Comparison of ENCODE assay signal across 18 cellular contexts in genomic region chr2:216055661-216056060, GRCh38. TPM values are rescaled to one million over a fixed set of nuclear protein-coding genes. Genes with fewer than 3 reads are reported as not detected.
DNase-seq lines count a peak whose midpoint lies in the region; ATAC-seq, FAIRE-seq and TF ChIP-seq lines count a peak whose summit lies in the region.
"Had no signal": no experiment of that assay in that cellular context is flagged by ENCODE, and none has a peak within 500 bp of the region (broad histone marks: within the 10 kb centered on the region; RNA-seq: fewer than 3 reads in every experiment).

No MANE protein-coding gene starts in this region.

- TF ChIP-seq EP300 in GM12878 (IDR thresholded peaks at IDR 0.05; ENCODE audit: borderline replicate concordance in 1 of 2, control insufficient read depth in 1 of 2, low read depth in 2 of 2, low read length in 2 of 2), result no peak

- H3K9me3 Mint-ChIP-seq in T-helper 2 cell treated with Interferon-gamma antibody and Interleukin-4, amounts not matched to agents 5 μg/mL and 100 μg/mL, for 36 hours, result no peaks in the 10 kb centered on the region
- peaks cover 0 to 6% (median 0%) of the 10 kb centered on the region in 7 donors for H3K9me3 Mint-ChIP-seq in CD4-positive, CD25-positive, alpha-beta regulatory T cell
- no peaks in the 10 kb centered on the region for H3K9me3 Mint-ChIP-seq in nephron

- H3K9me3 ChIP-seq in CD4-positive, CD25-positive, alpha-beta regulatory T cell (ENCODE audit: control insufficient read depth in 2 of 2, low read length in 2 of 2), result no peaks in the 10 kb centered on the region
- H3K9me3 ChIP-seq in GM12878 (replicated peaks; ENCODE audit: control insufficient read depth, insufficient read depth, low read length), result no peaks in the 10 kb centered on the region; the same call in 2 of the 3 replicates
- H3K9me3 ChIP-seq: BLaER1 treated with 17β-estradiol and CSF1 and Interleukin-3, amounts not matched to agents 10 nM and 100 nM; Caco-2 had no signal

- no peaks in the 10 kb centered on the region for H3K79me2 ChIP-seq in GM12878 (ENCODE audit: control insufficient read depth, insufficient read depth, low read length)

- TF ChIP-seq RAD21 in GM12878 (IDR thresholded peaks at IDR 0.05; ENCODE audit: insufficient read depth, low read depth, low read length), result no peak

- no peaks in the 10 kb centered on the region for H4K20me1 ChIP-seq in GM12878 (ENCODE audit: control insufficient read depth, insufficient read depth)

- FAIRE-seq in GM12878 (lab: Jason Lieb, UNC), result no peak
- FAIRE-seq: K562 had no signal

- no TSS peak for BruUV-seq in GM12878 (replicated peaks; lab: Mats Ljungman, UMichigan)

- no peak for DNase-seq in T-helper 2 cell treated with Interferon-gamma antibody and Interleukin-4, amounts not matched to agents 5 μg/mL and 100 μg/mL, for 36 hours (ENCODE audit: low spot score)
- DNase-seq in T-helper 2 cell, result no peak
- DNase-seq in CD4-positive, CD25-positive, alpha-beta regulatory T cell, result no peak
- DNase-seq in GM12878 (ENCODE audit: low read depth, low spot score), result no peak
- no peak for DNase-seq in GM13977 (ENCODE audit: low spot score)
- DNase-seq: 8988T, Caco-2, GOT3, NCI-H1436 treated with DMSO at 0.1 percent for 48 hours, NCI-H2081 treated with DMSO at 0.1 percent for 48 hours, NCI-H226, NCI-H526 had no signal

- H3K4me1 Mint-ChIP-seq in T-helper 2 cell treated with Interferon-gamma antibody and Interleukin-4, amounts not matched to agents 5 μg/mL and 100 μg/mL, for 36 hours (ENCODE audit: low read depth), result peaks cover 34% of the 10 kb centered on the region
- peaks cover 14 to 38% (median 28%) of the 10 kb centered on the region in 4 donors for H3K4me1 Mint-ChIP-seq in CD4-positive, CD25-positive, alpha-beta regulatory T cell
- H3K4me1 Mint-ChIP-seq in nephron, result peaks cover 12% of the 10 kb centered on the region

- CTCF ChIA-PET in GM12878 (lab: Yijun Ruan, JAX), result interaction anchor here (0.6 to 6.2 kb wide), 4 partner anchors 10 to 58 kb away, joined by 3 to 89 read pairs (median 4); no protein-coding TSS in a partner anchor

- H3K9ac ChIP-seq in GM12878 (ENCODE audit: control insufficient read depth, insufficient read depth, low read length), result no peak overlapping the region; the same call in 1 of the 2 replicates
- H3K9ac ChIP-seq: BLaER1 treated with 17β-estradiol and CSF1 and Interleukin-3, amounts not matched to agents 10 nM and 100 nM had no signal

- no peak for ATAC-seq in CD4-positive, CD25-positive, alpha-beta regulatory T cell (ENCODE audit: low read depth in 2 of 2)
- no peak for ATAC-seq in GM12878
- ATAC-seq in HG02588 (IDR thresholded peaks at IDR 0.05; ENCODE audit: unreplicated experiment), result no peak
- ATAC-seq in GM21576 (IDR thresholded peaks at IDR 0.05; ENCODE audit: unreplicated experiment), result no peak
- ATAC-seq: K562 had no signal

- TF ChIP-seq POLR2A in GM12878 (IDR thresholded peaks at IDR 0.05; ENCODE audit: low read depth, low read length), result no peak

- H3K4me1 ChIP-seq in CD4-positive, CD25-positive, alpha-beta regulatory T cell (ENCODE audit: control insufficient read depth, insufficient read depth, low read length, poor library complexity, severe bottlenecking), result peaks cover 22% of the 10 kb centered on the region
- peaks cover 24% of the 10 kb centered on the region for H3K4me1 ChIP-seq in GM12878 (ENCODE audit: control insufficient read depth, insufficient read depth, low read length)

- H2AFZ ChIP-seq in GM12878 (ENCODE audit: control insufficient read depth, low read depth, low read length), result no peak overlapping the region; the same call in 1 of the 2 replicates

- in situ Hi-C loops in GM12878 (cut with MboI), result no loop called here
- in situ Hi-C loops in GM13977 (cut with MboI; ENCODE audit: low pct_unique_long_range_greater_than_20kb, low sequenced_read_pairs, unreplicated experiment), result no loop called here

- TF ChIP-seq CTCF in GM12878 (IDR thresholded peaks at IDR 0.05 in 2 of 3, conservative IDR thresholded peaks at IDR 0.05 in 1 of 3; ENCODE audit: control insufficient read depth in 2 of 3, extremely low read depth in 1 of 3, insufficient read depth in 1 of 3, low read depth in 3 of 3, low read length in 3 of 3), result no peak
- no peak for TF ChIP-seq CTCF in nephron (IDR thresholded peaks at IDR 0.05; ENCODE audit: unreplicated experiment in 3 of 3)
- no peak for TF ChIP-seq CTCF in GM13977 (IDR thresholded peaks at IDR 0.05; ENCODE audit: extremely low read depth, insufficient read depth, missing control alignments)

- peak overlapping the region; percentile 61 for H3K4me2 ChIP-seq in GM12878 (ENCODE audit: control insufficient read depth, insufficient read depth)
- H3K4me2 ChIP-seq: BLaER1 treated with 17β-estradiol and CSF1 and Interleukin-3, amounts not matched to agents 10 nM and 100 nM had no signal

- WGBS in GM12878 (ENCODE audit: insufficient coverage, insufficient replicate concordance, low lambda C conversion rate, missing lambda C conversion rate), result 72% methylated on average over 4 of the region's 4 CpGs

- peaks cover 5% of the 10 kb centered on the region for H3K36me3 ChIP-seq in CD4-positive, CD25-positive, alpha-beta regulatory T cell (ENCODE audit: control insufficient read depth, insufficient read depth, low read length)
- 0 out of 4 replicates have a peak, but pooled peaks cover 0 to 5% of the 10 kb centered on the region in 2 experiments for H3K36me3 ChIP-seq in GM12878 (ENCODE audit: control insufficient read depth in 2 of 2, insufficient read depth in 2 of 2, low read length in 1 of 2)
- H3K36me3 ChIP-seq: BLaER1 treated with 17β-estradiol and CSF1 and Interleukin-3, amounts not matched to agents 10 nM and 100 nM had no signal

- H3K36me3 Mint-ChIP-seq in T-helper 2 cell treated with Interferon-gamma antibody and Interleukin-4, amounts not matched to agents 5 μg/mL and 100 μg/mL, for 36 hours (ENCODE audit: low read depth), result peaks cover 32% of the 10 kb centered on the region
- peaks cover 30% of the 10 kb centered on the region for H3K36me3 Mint-ChIP-seq in CD4-positive, CD25-positive, alpha-beta regulatory T cell
- peaks cover 33% of the 10 kb centered on the region for H3K36me3 Mint-ChIP-seq in nephron (ENCODE audit: low read depth)

- POLR2A ChIA-PET in GM12878 (lab: Charles Lee), result interaction anchor here (1.0 kb wide), 2 partner anchors 10 to 56 kb away, joined by 3 read pairs; no protein-coding TSS in a partner anchor

- intact Hi-C loops in GM12878 (cut with micrococcal nuclease; ENCODE audit: unreplicated experiment), result loop anchor here (2.0 kb wide), 1 partner anchor 25 kb away; the partner anchor contains the start of genes PECR and TMEM169

- no peak overlapping the region for H3K4me3 Mint-ChIP-seq in T-helper 2 cell treated with Interferon-gamma antibody and Interleukin-4, amounts not matched to agents 5 μg/mL and 100 μg/mL, for 36 hours
- H3K4me3 Mint-ChIP-seq in CD4-positive, CD25-positive, alpha-beta regulatory T cell, result peak overlapping the region in 1 of 4 donors; percentile 71
- no peak overlapping the region for H3K4me3 Mint-ChIP-seq in nephron

- SMC1A ChIA-PET in GM12878 (lab: Charles Lee; ENCODE audit: uncharacterized antibody, unreplicated experiment), result interaction anchor here (1.0 to 6.2 kb wide), 6 partner anchors 10 to 40 kb away, joined by 3 to 55 read pairs (median 4); partner anchors contain the start of genes PECR and TMEM169

- no peak overlapping the region for H3K27ac ChIP-seq in CD4-positive, CD25-positive, alpha-beta regulatory T cell (ENCODE audit: insufficient read depth, low read length, poor library complexity, severe bottlenecking)
- H3K27ac ChIP-seq in GM12878 (ENCODE audit: control insufficient read depth, insufficient read depth), result peak overlapping the region; percentile 85
- H3K27ac ChIP-seq: BLaER1 treated with 17β-estradiol and CSF1 and Interleukin-3, amounts not matched to agents 10 nM and 100 nM; HL-60 had no signal

- H3K27me3 ChIP-seq in CD4-positive, CD25-positive, alpha-beta regulatory T cell (ENCODE audit: control insufficient read depth, insufficient read depth, low read length), result no peaks in the 10 kb centered on the region
- H3K27me3 ChIP-seq in GM12878 (replicated peaks in 1 of 2; ENCODE audit: control insufficient read depth in 2 of 2, insufficient read depth in 2 of 2, low read length in 1 of 2), result no peaks in the 10 kb centered on the region
- H3K27me3 ChIP-seq: BLaER1 treated with 17β-estradiol and CSF1 and Interleukin-3, amounts not matched to agents 10 nM and 100 nM had no signal

- H3K27ac Mint-ChIP-seq in T-helper 2 cell treated with Interferon-gamma antibody and Interleukin-4, amounts not matched to agents 5 μg/mL and 100 μg/mL, for 36 hours, result peak overlapping the region; percentile 31
- H3K27ac Mint-ChIP-seq in CD4-positive, CD25-positive, alpha-beta regulatory T cell, result peak overlapping the region; percentile 31 to 95 (median 37)
- H3K27ac Mint-ChIP-seq in nephron, result peak overlapping the region; percentile 40 to 98 (median 47)

- RAD21 ChIA-PET in GM12878 (lab: Charles Lee; ENCODE audit: unreplicated experiment), result interaction anchor here (1.3 to 5.1 kb wide), 2 partner anchors 11 to 15 kb away, joined by 3 to 22 read pairs; no protein-coding TSS in a partner anchor

- H3K27me3 Mint-ChIP-seq in T-helper 2 cell treated with Interferon-gamma antibody and Interleukin-4, amounts not matched to agents 5 μg/mL and 100 μg/mL, for 36 hours (ENCODE audit: low read depth), result no peaks in the 10 kb centered on the region
- H3K27me3 Mint-ChIP-seq in CD4-positive, CD25-positive, alpha-beta regulatory T cell, result no peaks in the 10 kb centered on the region
- no peaks in the 10 kb centered on the region for H3K27me3 Mint-ChIP-seq in nephron (ENCODE audit: low read depth)

- no peak overlapping the region for H3K4me3 ChIP-seq in CD4-positive, CD25-positive, alpha-beta regulatory T cell (ENCODE audit: low read depth, low read length)
- H3K4me3 ChIP-seq in GM12878, result no peak overlapping the region
- H3K4me3 ChIP-seq: BLaER1 treated with 17β-estradiol and CSF1 and Interleukin-3, amounts not matched to agents 10 nM and 100 nM; K562 had no signal

RNA-seq across cellular contexts. Expression of gene PECR, which starts 25.9 kb away (rescaled TPM):
- 28.0 TPM for total RNA-seq in CD4-positive, CD25-positive, alpha-beta regulatory T cell
- polyA plus RNA-seq in CD4-positive, CD25-positive, alpha-beta regulatory T cell, result 10 to 100 TPM; 43.2 to 73.8 (median 49.0) TPM
- 39.0 and 48.8 TPM in 2 replicates for total RNA-seq in GM12878 (2013; cell fraction: nucleolus; rRNA removed)
- total RNA-seq in GM12878 (2014; rRNA removed) (25.6 and 36.2 TPM in 2 replicates), GM12878 (2014; rRNA removed; fragmentation: Illumina TruSeq; extraction: Trizol) (25.7 and 27.5 TPM in 2 replicates), GM12878 (2021) (20.4 and 25.3 TPM in 2 replicates)
- 34.7 TPM for polyA plus RNA-seq in GM12878 (2011; ENCODE audit: low read depth)
- polyA plus RNA-seq in GM12878 (2011; rRNA removed) (30.4 and 36.8 TPM in 2 replicates), GM12878 (2014; fragmentation: Illumina TruSeq; extraction: Trizol) (28.8 and 30.2 TPM in 2 replicates), GM12878 (2014; fragmentation: Nextera tagmentation; extraction: Ambion mirVana) (10 to 100 TPM in 1 of 2 experiments, 1 to 10 TPM in 1; 7.6 to 10.4 TPM), GM12878 (2014; rRNA removed) (26.1 and 37.4 TPM in 2 replicates), GM12878 (2016; fragmentation: Nextera tagmentation; extraction: Ambion mirVana) (10 to 100 TPM; 22.4 to 27.8 TPM)
- 26.9 and 33.7 TPM in 2 replicates for polyA plus RNA-seq in GM12878 (2011; cell fraction: cytosol; rRNA removed)
- polyA plus RNA-seq in GM12878 (2011; cell fraction: nucleus; rRNA removed), result 21.6 and 23.4 TPM in 2 replicates
- polyA plus RNA-seq in GM12878 (2012), result 13.5 and 20.7 TPM in 2 replicates
- 31.8 and 50.8 TPM in 2 replicates for polyA minus RNA-seq in GM12878 (2011; rRNA and poly(A)+ RNA removed)
- 6.8 and 7.9 TPM in 2 replicates for polyA minus RNA-seq in GM12878 (2011; cell fraction: cytosol; rRNA and poly(A)+ RNA removed)
- 17.5 and 19.0 TPM in 2 replicates for polyA minus RNA-seq in GM12878 (2011; cell fraction: nucleus; rRNA and poly(A)+ RNA removed)

RNA-seq across cellular contexts. Expression of gene TMEM169, which starts 26.1 kb away (rescaled TPM):
- 4.6 TPM for total RNA-seq in CD4-positive, CD25-positive, alpha-beta regulatory T cell
- polyA plus RNA-seq in CD4-positive, CD25-positive, alpha-beta regulatory T cell, result 10 to 100 TPM in 1 of 4 donors, 1 to 10 TPM in 3; 7.0 to 12.8 (median 8.7) TPM
- total RNA-seq in GM12878 (2013; cell fraction: nucleolus; rRNA removed), result 0.67 and 0.71 TPM in 2 replicates
- total RNA-seq in GM12878 (2014; rRNA removed), result 1.4 and 1.6 TPM in 2 replicates
- 2.5 TPM in 2 replicates for total RNA-seq in GM12878 (2014; rRNA removed; fragmentation: Illumina TruSeq; extraction: Trizol)
- 2.4 and 2.7 TPM in 2 replicates for total RNA-seq in GM12878 (2021)
- 0.16 TPM for polyA plus RNA-seq in GM12878 (2011; ENCODE audit: low read depth)
- polyA plus RNA-seq in GM12878 (2011; rRNA removed), result 0.13 and 0.23 TPM in 2 replicates
- 0.02 and 0.07 TPM in 2 replicates for polyA plus RNA-seq in GM12878 (2011; cell fraction: cytosol; rRNA removed)
- 0.06 TPM in 1 of 2 replicates, not detected in the other for polyA plus RNA-seq in GM12878 (2011; cell fraction: nucleus; rRNA removed)
- 0.26 and 0.58 TPM in 2 replicates for polyA plus RNA-seq in GM12878 (2012)
- polyA plus RNA-seq in GM12878 (2014; fragmentation: Illumina TruSeq; extraction: Trizol), result 2.3 and 2.8 TPM in 2 replicates
- polyA plus RNA-seq in GM12878 (2014; fragmentation: Nextera tagmentation; extraction: Ambion mirVana), result 1 to 10 TPM in 1 of 2 experiments, under 1 TPM in 1; 0.57 to 1.2 TPM
- polyA plus RNA-seq in GM12878 (2014; rRNA removed), result 1.5 and 3.2 TPM in 2 replicates
- polyA plus RNA-seq in GM12878 (2016; fragmentation: Nextera tagmentation; extraction: Ambion mirVana), result 1 to 10 TPM; 2.1 to 3.1 TPM
- polyA minus RNA-seq in GM12878 (2011; rRNA and poly(A)+ RNA removed), result 0.82 TPM in 1 of 2 replicates, not detected in the other
- not detected in 2 replicates for polyA minus RNA-seq in GM12878 (2011; cell fraction: cytosol; rRNA and poly(A)+ RNA removed)
- polyA minus RNA-seq in GM12878 (2011; cell fraction: nucleus; rRNA and poly(A)+ RNA removed), result 0.12 TPM in 1 of 2 replicates, not detected in the other

RNA-seq across cellular contexts. Expression of gene MREG, which starts 42.3 kb away (rescaled TPM):
- total RNA-seq in CD4-positive, CD25-positive, alpha-beta regulatory T cell, result 10.8 TPM
- 1 to 10 TPM in 3 of 4 donors, under 1 TPM in 1; 0.75 to 2.6 (median 2.0) TPM for polyA plus RNA-seq in CD4-positive, CD25-positive, alpha-beta regulatory T cell
- total RNA-seq in GM12878 (2013; cell fraction: nucleolus; rRNA removed), result 18.7 and 19.5 TPM in 2 replicates
- total RNA-seq in GM12878 (2014; rRNA removed) (39.0 and 40.9 TPM in 2 replicates), GM12878 (2014; rRNA removed; fragmentation: Illumina TruSeq; extraction: Trizol) (27.9 and 28.5 TPM in 2 replicates), GM12878 (2021) (45.0 and 46.3 TPM in 2 replicates)
- 15.4 TPM for polyA plus RNA-seq in GM12878 (2011; ENCODE audit: low read depth)
- polyA plus RNA-seq in GM12878 (2011; rRNA removed) (31.9 and 47.2 TPM in 2 replicates), GM12878 (2014; fragmentation: Illumina TruSeq; extraction: Trizol) (23.8 and 30.2 TPM in 2 replicates), GM12878 (2014; fragmentation: Nextera tagmentation; extraction: Ambion mirVana) (10 to 100 TPM; 16.8 to 21.3 TPM), GM12878 (2014; rRNA removed) (34.1 and 34.5 TPM in 2 replicates), GM12878 (2016; fragmentation: Nextera tagmentation; extraction: Ambion mirVana) (10 to 100 TPM in 1 of 2 experiments, 1 to 10 TPM in 1; 6.9 to 28.6 TPM)
- polyA plus RNA-seq in GM12878 (2011; cell fraction: cytosol; rRNA removed), result 15.6 and 17.5 TPM in 2 replicates
- polyA plus RNA-seq in GM12878 (2011; cell fraction: nucleus; rRNA removed), result 18.2 and 22.0 TPM in 2 replicates
- polyA plus RNA-seq in GM12878 (2012), result 18.6 and 22.6 TPM in 2 replicates
- polyA minus RNA-seq in GM12878 (2011; rRNA and poly(A)+ RNA removed), result 22.3 and 23.7 TPM in 2 replicates
- 11.2 and 13.9 TPM in 2 replicates for polyA minus RNA-seq in GM12878 (2011; cell fraction: cytosol; rRNA and poly(A)+ RNA removed)
- polyA minus RNA-seq in GM12878 (2011; cell fraction: nucleus; rRNA and poly(A)+ RNA removed), result 8.3 and 14.4 TPM in 2 replicates

RNA-seq across cellular contexts. Expression of gene XRCC5, which starts 53.5 kb away (rescaled TPM):
- total RNA-seq in CD4-positive, CD25-positive, alpha-beta regulatory T cell, result 178 TPM
- polyA plus RNA-seq in CD4-positive, CD25-positive, alpha-beta regulatory T cell, result 100 to 1,000 TPM; 272 to 336 (median 287) TPM
- total RNA-seq in GM12878 (2013; cell fraction: nucleolus; rRNA removed), result 263 and 285 TPM in 2 replicates
- total RNA-seq in GM12878 (2014; rRNA removed), result 403 and 444 TPM in 2 replicates
- total RNA-seq in GM12878 (2014; rRNA removed; fragmentation: Illumina TruSeq; extraction: Trizol), result 489 and 508 TPM in 2 replicates
- 479 and 499 TPM in 2 replicates for total RNA-seq in GM12878 (2021)
- 207 TPM for polyA plus RNA-seq in GM12878 (2011; ENCODE audit: low read depth)
- polyA plus RNA-seq in GM12878 (2011; rRNA removed), result 636 and 704 TPM in 2 replicates
- 275 and 287 TPM in 2 replicates for polyA plus RNA-seq in GM12878 (2011; cell fraction: cytosol; rRNA removed)
- 218 and 240 TPM in 2 replicates for polyA plus RNA-seq in GM12878 (2011; cell fraction: nucleus; rRNA removed)
- 158 and 167 TPM in 2 replicates for polyA plus RNA-seq in GM12878 (2012)
- polyA plus RNA-seq in GM12878 (2014; fragmentation: Illumina TruSeq; extraction: Trizol), result 496 and 588 TPM in 2 replicates
- 100 to 1,000 TPM; 552 to 556 TPM for polyA plus RNA-seq in GM12878 (2014; fragmentation: Nextera tagmentation; extraction: Ambion mirVana)
- 227 and 259 TPM in 2 replicates for polyA plus RNA-seq in GM12878 (2014; rRNA removed)
- polyA plus RNA-seq in GM12878 (2016; fragmentation: Nextera tagmentation; extraction: Ambion mirVana), result 100 to 1,000 TPM; 770 to 815 TPM
- 521 and 1,300 TPM in 2 replicates for polyA minus RNA-seq in GM12878 (2011; rRNA and poly(A)+ RNA removed)
- polyA minus RNA-seq in GM12878 (2011; cell fraction: cytosol; rRNA and poly(A)+ RNA removed), result 139 and 143 TPM in 2 replicates
- 186 and 262 TPM in 2 replicates for polyA minus RNA-seq in GM12878 (2011; cell fraction: nucleus; rRNA and poly(A)+ RNA removed)
